8 cellular contexts compared by ENCODE assay signal in genomic region chr2:174395284-174395968, GRCh38. TPM values are rescaled to one million over a fixed set of nuclear protein-coding genes. Genes with fewer than 3 reads are reported as not detected.
A peak's percentile ranks its signal among the peaks of the same experiment; 100 is the strongest.
DNase-seq lines count a peak whose midpoint lies in the region; ATAC-seq, FAIRE-seq and TF ChIP-seq lines count a peak whose summit lies in the region.

SCRN3 (plus strand) TSS chr2:174395730; CDS start chr2:174398284, 2,554 bp downstream.

- peak within 1 kb of the TSS; percentile 88 for H3K4me2 ChIP-seq in Loucy (ENCODE audit: low read depth, low read length, poor library complexity, severe bottlenecking)
- H3K4me2 ChIP-seq in neural progenitor cell = peak within 1 kb of the TSS; percentile 92

- DNase-seq in H54 (ENCODE audit: insufficient read length, low spot score) (peak; percentile 76), SJCRH30 (peak; percentile 80 to 84), foreskin keratinocyte (peak; percentile 57 to 73), neural progenitor cell (ENCODE audit: low spot score) (peak; percentile 82), stromal cell of bone marrow (ENCODE audit: low read depth) (peak; percentile 56)
- DNase-seq in activated gamma-delta T cell treated with anti-CD3 and anti-CD28 coated beads, Interleukin-2, amount 50 U/mL, for 16 hours (ENCODE audit: low read depth) = peak; percentile 61

- H3K27me3 ChIP-seq in Loucy (ENCODE audit: insufficient read depth, low read length, poor library complexity, severe bottlenecking) = no peaks in the 10 kb centered on the region
- H3K27me3 ChIP-seq in SJCRH30 = no peaks in the 10 kb centered on the region
- H3K27me3 ChIP-seq in foreskin keratinocyte = no peaks in the 10 kb centered on the region
- no peaks in the 10 kb centered on the region for H3K27me3 ChIP-seq in neural progenitor cell

- TF ChIP-seq POLR2A in H54 (IDR thresholded peaks at IDR 0.05; ENCODE audit: low read depth, low read length) = peak; percentile 55

- H3K36me3 ChIP-seq in ES-I3 (ENCODE audit: insufficient read depth, low read length) (no peaks in the 10 kb centered on the region), Loucy (ENCODE audit: insufficient read depth, low read length) (no peaks in the 10 kb centered on the region), SJCRH30 (no peaks in the 10 kb centered on the region), neural progenitor cell (no peaks in the 10 kb centered on the region)

- peaks cover 2% of the 10 kb centered on the region for H3K36me3 Mint-ChIP-seq in neural progenitor cell

- H4K20me1 ChIP-seq in Loucy (ENCODE audit: insufficient read depth, low read length, poor library complexity, severe bottlenecking) (peaks cover 27% of the 10 kb centered on the region), neural progenitor cell (ENCODE audit: low read depth) (peaks cover 5% of the 10 kb centered on the region)

- H3K9me3 ChIP-seq in ES-I3 (ENCODE audit: control insufficient read depth, insufficient read depth, low read length) (no peaks in the 10 kb centered on the region; the same call in 1 of the 2 replicates), Loucy (ENCODE audit: insufficient read depth, low read depth, low read length) (no peaks in the 10 kb centered on the region), SJCRH30 (replicated peaks) (no peaks in the 10 kb centered on the region), neural progenitor cell (ENCODE audit: low read depth) (no peaks in the 10 kb centered on the region)

- H2AFZ ChIP-seq in Loucy (ENCODE audit: low read length) (peak within 1 kb of the TSS; percentile 94), neural progenitor cell (replicated peaks) (peak within 1 kb of the TSS; percentile 66)

- peaks cover 47% of the 10 kb centered on the region for H3K79me2 ChIP-seq in Loucy (ENCODE audit: insufficient read depth, low read length)
- H3K79me2 ChIP-seq in neural progenitor cell (ENCODE audit: low read depth) = peaks cover 44% of the 10 kb centered on the region

- peak within 1 kb of the TSS; percentile 99 for H3K4me3 Mint-ChIP-seq in neural progenitor cell

- ATAC-seq in foreskin keratinocyte = peak; percentile 83

- TF ChIP-seq CTCF in Loucy (conservative IDR thresholded peaks at IDR 0.05; ENCODE audit: low read length) (no peak), foreskin keratinocyte (conservative IDR thresholded peaks at IDR 0.05) (no peak), neural progenitor cell (IDR thresholded peaks at IDR 0.05) (no peak)

- H3K27me3 Mint-ChIP-seq in neural progenitor cell (ENCODE audit: insufficient read depth, low read depth) = no peaks in the 10 kb centered on the region

- H3K4me1 ChIP-seq in ES-I3 (ENCODE audit: insufficient read depth, low read length) = no peaks in the 10 kb centered on the region
- H3K4me1 ChIP-seq in Loucy (ENCODE audit: insufficient read depth, low read length, poor library complexity, severe bottlenecking) = peaks cover 38% of the 10 kb centered on the region
- H3K4me1 ChIP-seq in SJCRH30 = peaks cover 5% of the 10 kb centered on the region; the same call in 1 of the 2 replicates
- peaks cover 16% of the 10 kb centered on the region for H3K4me1 ChIP-seq in foreskin keratinocyte
- peaks cover 9% of the 10 kb centered on the region for H3K4me1 ChIP-seq in neural progenitor cell

- peak within 1 kb of the TSS; percentile 38 for H3K27ac ChIP-seq in SJCRH30
- H3K27ac ChIP-seq in foreskin keratinocyte = peak within 1 kb of the TSS; percentile 49
- H3K27ac ChIP-seq in neural progenitor cell = peak within 1 kb of the TSS; percentile 10

- H3K9me3 Mint-ChIP-seq in neural progenitor cell = no peaks in the 10 kb centered on the region

- H3K4me1 Mint-ChIP-seq in neural progenitor cell = peaks cover 18% of the 10 kb centered on the region

- H3F3A ChIP-seq in Loucy (ENCODE audit: low read depth) (no peaks in the 10 kb centered on the region), neural progenitor cell (ENCODE audit: low read depth) (no peaks in the 10 kb centered on the region)

- peak within 1 kb of the TSS; percentile 93 for H3K27ac Mint-ChIP-seq in neural progenitor cell

- peak within 1 kb of the TSS; percentile 96 for H3K4me3 ChIP-seq in Loucy (ENCODE audit: low read length, poor library complexity, severe bottlenecking)
- peak within 1 kb of the TSS; percentile 79 for H3K4me3 ChIP-seq in SJCRH30
- H3K4me3 ChIP-seq in neural progenitor cell = peak within 1 kb of the TSS; percentile 69

- H3K9me2 ChIP-seq in Loucy (replicated peaks; ENCODE audit: low read depth, low read length) = no peaks in the 10 kb centered on the region

- peak within 1 kb of the TSS; percentile 92 for H3K9ac ChIP-seq in ES-I3 (ENCODE audit: low read depth, low read length)
- peak within 1 kb of the TSS; percentile 85 for H3K9ac ChIP-seq in Loucy (ENCODE audit: low read depth, low read length, poor library complexity, severe bottlenecking)
- peak within 1 kb of the TSS; percentile 57 for H3K9ac ChIP-seq in neural progenitor cell

- FAIRE-seq in H54 (lab: Jason Lieb, UNC) = peak; percentile 96

RNA-seq across cellular contexts. Expression of gene SCRN3, which starts in this region (rescaled TPM):
- total RNA-seq in SJCRH30 (2014; rRNA removed; shearing (Covaris generic)) = 14.4 and 15.2 TPM in 2 replicates
- total RNA-seq in foreskin keratinocyte (15.4 and 16.0 TPM in 2 replicates), neural progenitor cell (ENCODE audit: low replicate concordance) (31.0 and 32.4 TPM in 2 replicates)
- polyA plus RNA-seq in foreskin keratinocyte = 6.5 and 9.0 TPM in 2 replicates

Comparison
In these comparisons a context has a peak if more than half of its experiments do, and no peak if none do; other contexts are left out.
1. Peak in every context shown above with its lines: DNase-seq, ATAC-seq, H3K4me3 ChIP-seq and H3K27ac ChIP-seq.